In the genomic region with DNA sequence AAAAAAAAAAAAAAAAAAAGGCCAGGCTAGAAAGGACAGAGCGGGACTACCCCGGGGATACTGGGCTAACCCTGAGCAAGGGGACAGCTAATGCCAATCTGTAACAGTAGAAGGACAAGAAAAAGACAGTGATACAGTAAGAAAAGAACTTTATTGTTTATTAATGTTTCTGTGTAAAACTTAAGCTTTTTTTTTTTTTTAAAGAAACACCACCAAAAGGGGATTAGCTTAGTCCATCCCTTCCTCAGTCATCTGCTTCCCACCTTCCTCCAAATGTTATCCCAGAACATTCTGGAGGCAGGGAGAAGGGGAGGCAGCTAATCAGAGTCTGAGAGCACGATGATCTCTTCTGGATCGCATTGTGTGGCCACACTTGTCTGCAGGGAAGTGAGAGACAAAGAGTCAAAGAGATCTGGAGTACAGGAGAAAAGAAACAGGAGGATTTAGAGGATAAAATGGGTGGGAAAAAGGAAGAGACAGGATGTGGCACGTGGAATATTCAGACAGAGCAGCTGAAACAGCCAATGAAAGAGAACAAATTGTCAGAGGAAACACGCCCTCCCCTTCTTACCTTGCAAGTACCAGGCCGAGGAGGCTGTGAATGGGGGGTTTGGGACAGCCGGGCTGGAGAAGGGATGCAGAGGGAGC, we compare ENCODE assay signal across 8 cellular contexts. TPM values are rescaled to one million over a fixed set of nuclear protein-coding genes. Genes with fewer than 3 reads are reported as not detected.
DNase-seq lines count a peak whose midpoint lies in the region; TF ChIP-seq lines count a peak whose summit lies in the region.

No MANE protein-coding gene starts in this region.

- H2AFZ ChIP-seq in neuron (ENCODE audit: low read depth, low read length), result peak overlapping the region; percentile 54

- H3K36me3 ChIP-seq in BLaER1 (peaks cover 36% of the 10 kb centered on the region), neuron (ENCODE audit: insufficient read depth, low read length) (peaks cover 40% of the 10 kb centered on the region)
- H3K36me3 ChIP-seq in effector memory CD4-positive, alpha-beta T cell (ENCODE audit: control insufficient read depth, insufficient read depth, low read length), result peaks cover 27% of the 10 kb centered on the region

- H3K9ac ChIP-seq in BLaER1, result peak overlapping the region; percentile 92; the same call in 1 of the 2 replicates

- H3K4me1 ChIP-seq in BLaER1 (peaks cover 72% of the 10 kb centered on the region), neuron (ENCODE audit: insufficient read depth, low read length) (peaks cover 52% of the 10 kb centered on the region)
- peaks cover 49% of the 10 kb centered on the region for H3K4me1 ChIP-seq in effector memory CD4-positive, alpha-beta T cell (ENCODE audit: control insufficient read depth, insufficient read depth, low read length, poor library complexity, severe bottlenecking)

- H3K4me3 ChIP-seq in BLaER1 (peak overlapping the region; percentile 73), NB4 (ENCODE audit: low read depth, low read length) (peak overlapping the region; percentile 84), neuron (ENCODE audit: low read length) (peak overlapping the region; percentile 66)
- H3K4me3 ChIP-seq in effector memory CD4-positive, alpha-beta T cell (ENCODE audit: insufficient read depth, low read depth, low read length, poor library complexity, severe bottlenecking), result peak overlapping the region; percentile 75

- no peaks in the 10 kb centered on the region for H3K9me3 ChIP-seq in BLaER1
- no peaks in the 10 kb centered on the region for H3K9me3 ChIP-seq in effector memory CD4-positive, alpha-beta T cell (ENCODE audit: control insufficient read depth, low read length)
- H3K9me3 ChIP-seq in neuron (ENCODE audit: low read length), result no peaks in the 10 kb centered on the region

- no peak for TF ChIP-seq CTCF in NB4 (IDR thresholded peaks at IDR 0.05; ENCODE audit: low read depth, low read length)

- DNase-seq in NB4 (ENCODE audit: low read depth) (no peak), SIG-M5 treated with dmso at 0.1 percent for 504 hours (lab: John Stamatoyannopoulos, UW; ENCODE audit: unreplicated experiment) (no peak), SK-N-DZ (ENCODE audit: low spot score) (no peak), DMS114 treated with DMSO at 0.1 percent for 48 hours (lab: John Stamatoyannopoulos, UW; ENCODE audit: unreplicated experiment) (no peak), mucosa of gallbladder (ENCODE audit: low spot score) (no peak)
- no peak for DNase-seq in effector memory CD4-positive, alpha-beta T cell

- TF ChIP-seq POLR2A in NB4 (IDR thresholded peaks at IDR 0.05; ENCODE audit: extremely low read depth, insufficient read length), result no peak

- H3K27me3 ChIP-seq in BLaER1 (no peaks in the 10 kb centered on the region), neuron (ENCODE audit: insufficient read depth, low read length) (no peaks in the 10 kb centered on the region)
- H3K27me3 ChIP-seq in effector memory CD4-positive, alpha-beta T cell (replicated peaks; ENCODE audit: control insufficient read depth, insufficient read depth, low read length, poor library complexity, severe bottlenecking), result no peaks in the 10 kb centered on the region

- no peak overlapping the region for H3K27ac ChIP-seq in BLaER1
- H3K27ac ChIP-seq in effector memory CD4-positive, alpha-beta T cell (ENCODE audit: insufficient read depth, low read length, poor library complexity, severe bottlenecking), result peak overlapping the region; percentile 78

- peak overlapping the region; percentile 76 for H3K4me2 ChIP-seq in BLaER1

- H4K20me1 ChIP-seq in BLaER1, result peaks cover 54% of the 10 kb centered on the region

RNA-seq across cellular contexts. Expression of gene ZBTB22, which starts 1.0 kb away (rescaled TPM):
- 9.8 and 11.2 TPM in 2 replicates for polyA plus RNA-seq in SK-N-DZ (2014; cell fraction: cytosol; rRNA removed)
- 4.3 and 8.8 TPM in 2 replicates for polyA plus RNA-seq in SK-N-DZ (2014; cell fraction: nucleus; rRNA removed)
- total RNA-seq in mucosa of gallbladder, result 26.5 TPM

RNA-seq across cellular contexts. Expression of gene DAXX, which starts 4.2 kb away (rescaled TPM):
- polyA plus RNA-seq in SK-N-DZ (2014; cell fraction: cytosol; rRNA removed), result 88.3 and 124 TPM in 2 replicates
- polyA plus RNA-seq in SK-N-DZ (2014; cell fraction: nucleus; rRNA removed), result 97.7 and 110 TPM in 2 replicates
- total RNA-seq in mucosa of gallbladder, result 33.9 TPM

RNA-seq across cellular contexts. Expression of gene TAPBP, which starts 4.7 kb away (rescaled TPM):
- 5.8 and 7.1 TPM in 2 replicates for polyA plus RNA-seq in SK-N-DZ (2014; cell fraction: cytosol; rRNA removed)
- polyA plus RNA-seq in SK-N-DZ (2014; cell fraction: nucleus; rRNA removed), result 1.8 and 4.9 TPM in 2 replicates
- total RNA-seq in mucosa of gallbladder, result 200 TPM

RNA-seq across cellular contexts. Expression of gene RGL2, which starts 19.8 kb away (rescaled TPM):
- 48.0 and 48.5 TPM in 2 replicates for polyA plus RNA-seq in SK-N-DZ (2014; cell fraction: cytosol; rRNA removed)
- polyA plus RNA-seq in SK-N-DZ (2014; cell fraction: nucleus; rRNA removed), result 254 and 277 TPM in 2 replicates
- total RNA-seq in mucosa of gallbladder, result 158 TPM

RNA-seq across cellular contexts. Expression of gene PFDN6, which starts 29.1 kb away (rescaled TPM):
- 107 and 170 TPM in 2 replicates for polyA plus RNA-seq in SK-N-DZ (2014; cell fraction: cytosol; rRNA removed)
- 81.3 and 118 TPM in 2 replicates for polyA plus RNA-seq in SK-N-DZ (2014; cell fraction: nucleus; rRNA removed)
- total RNA-seq in mucosa of gallbladder, result 38.6 TPM
